ENCODE assay signal across 21 cellular contexts in the genomic region with DNA sequence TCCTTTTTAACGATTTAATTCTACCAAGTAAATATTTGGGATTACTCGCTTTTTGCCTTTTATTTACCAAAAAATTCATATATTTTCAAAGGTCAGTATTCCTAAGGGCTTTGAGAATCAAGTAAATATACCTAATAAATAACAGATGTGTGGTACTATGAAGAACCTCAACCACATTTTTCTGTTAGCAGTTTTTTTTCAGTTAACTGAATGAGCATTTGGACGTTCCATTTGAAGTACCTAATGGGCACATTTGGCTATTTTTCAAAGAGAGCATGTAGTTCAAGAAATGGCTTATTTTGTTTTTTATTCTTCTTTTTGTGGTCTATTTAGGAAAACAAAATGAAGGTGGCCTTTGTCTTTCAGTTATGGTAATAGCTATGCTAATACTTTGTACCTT.
DNase-seq lines count a peak whose midpoint lies in the region; ATAC-seq, FAIRE-seq and TF ChIP-seq lines count a peak whose summit lies in the region.
"Had no signal": no experiment of that assay in that cellular context is flagged by ENCODE, and none has a peak within 500 bp of the region (broad histone marks: within the 10 kb centered on the region; RNA-seq: fewer than 3 reads in every experiment).

No MANE protein-coding gene starts in this region.

- no peak overlapping the region for H3K14ac ChIP-seq in H9 (ENCODE audit: insufficient read depth, low read length)

- H3K79me1 ChIP-seq in H9 (ENCODE audit: insufficient read depth, low read depth, low read length, poor library complexity, severe bottlenecking), result no peaks in the 10 kb centered on the region

- H3K4me3 Mint-ChIP-seq in H9, result no peak overlapping the region
- H3K4me3 Mint-ChIP-seq: CD4-positive, alpha-beta memory T cell; T-helper 1 cell treated with Interleukin-12 subunit alpha and Interleukin-12 subunit beta and Interleukin-4 antibody, amounts not matched to agents 30 μg/mL and 1 μg/mL, for 36 hours had no signal

- H3K56ac ChIP-seq in H9 (ENCODE audit: insufficient read length, low read depth, low read length), result no peak overlapping the region

- H3K27ac ChIP-seq in parathyroid adenoma, result no peak overlapping the region
- H3K27ac ChIP-seq in H9 (ENCODE audit: insufficient read length, low read depth, low read length), result no peak overlapping the region
- H3K27ac ChIP-seq: BLaER1 had no signal

- peak; percentile 48 for FAIRE-seq in D721Med (lab: Jason Lieb, UNC)

- no peak overlapping the region for H3K4ac ChIP-seq in H9 (ENCODE audit: low read depth, low read length)

- H3K4me3 ChIP-seq in parathyroid adenoma (ENCODE audit: low read depth, low read length), result no peak overlapping the region
- H3K4me3 ChIP-seq: BLaER1 had no signal

- no peak overlapping the region for H2BK120ac ChIP-seq in H9 (ENCODE audit: low read depth, low read length, poor library complexity, severe bottlenecking)

- no peak overlapping the region for H2BK20ac ChIP-seq in H9 (ENCODE audit: low read depth, low read length, poor library complexity, severe bottlenecking)

- H2BK5ac ChIP-seq in H9 (ENCODE audit: insufficient read length, low read length), result no peak overlapping the region

- H3K27ac Mint-ChIP-seq in H9, result no peak overlapping the region
- H3K27ac Mint-ChIP-seq: T-helper 1 cell treated with Interleukin-12 subunit alpha and Interleukin-12 subunit beta and Interleukin-4 antibody, amounts not matched to agents 30 μg/mL and 1 μg/mL, for 36 hours had no signal

- no peaks in the 10 kb centered on the region for H3K36me3 Mint-ChIP-seq in H9 (ENCODE audit: insufficient read depth in 1 of 3, low read depth in 3 of 3)

- H3K23ac ChIP-seq in H9 (ENCODE audit: insufficient read length, low read depth, low read length), result no peak overlapping the region

- H3K27me3 ChIP-seq in parathyroid adenoma (ENCODE audit: control insufficient read depth, insufficient read depth, low read length) (no peaks in the 10 kb centered on the region), H9 (ENCODE audit: insufficient read depth, low read length) (no peaks in the 10 kb centered on the region)
- H3K27me3 ChIP-seq: BLaER1 had no signal

- DNase-seq in D721Med (ENCODE audit: insufficient read length, low spot score) (no peak), NCI-H446 treated with DMSO at 0.1 percent for 48 hours (lab: John Stamatoyannopoulos, UW) (peak; percentile 8), epidermal melanocyte (ENCODE audit: insufficient read length, low spot score) (peak; percentile 20), H9 (no peak), NCI-H2081 (lab: John Stamatoyannopoulos, UW) (no peak)
- DNase-seq: CD4-positive, alpha-beta memory T cell; DMS53; KG1; MV-4-11; NCI-H1694 treated with DMSO at 0.1 percent for 48 hours; NCI-H2107; NCI-H345; NCI-H526; PC-3; RPMI8226; SIG-M5 had no signal

- H4K5ac ChIP-seq in H9 (ENCODE audit: insufficient read length, low read depth, low read length), result no peak overlapping the region

- no peak for ATAC-seq in GM18861 (IDR thresholded peaks at IDR 0.05; ENCODE audit: unreplicated experiment)
- ATAC-seq: HCT116, PC-3 had no signal

- H2AFZ ChIP-seq in parathyroid adenoma, result no peak overlapping the region
- no peak overlapping the region for H2AFZ ChIP-seq in H9 (ENCODE audit: low read length)

- no peak overlapping the region for H3K4me2 ChIP-seq in parathyroid adenoma (ENCODE audit: low read length)
- H3K4me2 ChIP-seq in H9 (ENCODE audit: insufficient read depth, insufficient read length, low read length), result no peak overlapping the region
- H3K4me2 ChIP-seq: BLaER1 had no signal

- H3K79me2 ChIP-seq in parathyroid adenoma, result no peaks in the 10 kb centered on the region
- H3K79me2 ChIP-seq in H9 (ENCODE audit: insufficient read depth, low read length), result no peaks in the 10 kb centered on the region

- H3K27me3 Mint-ChIP-seq in H9 (ENCODE audit: low read depth), result no peaks in the 10 kb centered on the region
- H3K27me3 Mint-ChIP-seq: CD4-positive, alpha-beta memory T cell had no signal

- no peak overlapping the region for H3K18ac ChIP-seq in H9 (ENCODE audit: insufficient read length, low read depth, low read length)

- no peaks in the 10 kb centered on the region for H3K36me3 ChIP-seq in parathyroid adenoma (ENCODE audit: control insufficient read depth, insufficient read depth, low read length)
- H3K36me3 ChIP-seq: BLaER1 had no signal

- H3K4me1 ChIP-seq in parathyroid adenoma, result no peaks in the 10 kb centered on the region
- no peaks in the 10 kb centered on the region for H3K4me1 ChIP-seq in H9 (ENCODE audit: insufficient read depth, low read length)

- H4K8ac ChIP-seq in H9 (replicated peaks; ENCODE audit: insufficient read length, low read depth, low read length), result no peak overlapping the region

- H4K20me1 ChIP-seq in H9 (ENCODE audit: control insufficient read depth, insufficient read depth, insufficient read length), result no peaks in the 10 kb centered on the region
- H4K20me1 ChIP-seq: BLaER1 had no signal

- H3T11ph ChIP-seq in H9 (ENCODE audit: low read length), result no peak overlapping the region

- H3K23me2 ChIP-seq in H9 (ENCODE audit: insufficient read length, low read depth, low read length, poor library complexity, severe bottlenecking), result no peaks in the 10 kb centered on the region

- H2AK5ac ChIP-seq in H9 (ENCODE audit: insufficient read length, low read length), result no peak overlapping the region

- H3K4me1 Mint-ChIP-seq in H9, result peaks cover 11 to 13% of the 10 kb centered on the region in 2 experiments
- H3K4me1 Mint-ChIP-seq: CD4-positive, alpha-beta memory T cell had no signal

- H4K91ac ChIP-seq in H9 (ENCODE audit: insufficient read length, low read depth, low read length), result no peak overlapping the region

- no CpG with 5 or more reads among the region's 3 CpGs for WGBS in H9 (ENCODE audit: extremely low coverage, insufficient read length, low lambda C conversion rate)

- H2BK12ac ChIP-seq in H9 (ENCODE audit: insufficient read length, low read depth, low read length), result no peak overlapping the region

- H3K9ac ChIP-seq in parathyroid adenoma (peak overlapping the region; percentile 11), H9 (ENCODE audit: extremely low read depth, insufficient read length, low read length) (no peak overlapping the region)
- H3K9ac ChIP-seq: BLaER1 had no signal

- H3K9me3 ChIP-seq in parathyroid adenoma (ENCODE audit: control insufficient read depth, low read length) (no peaks in the 10 kb centered on the region), H9 (ENCODE audit: control insufficient read depth, low read depth, low read length) (no peaks in the 10 kb centered on the region)
- H3K9me3 ChIP-seq: BLaER1 had no signal

- no peak overlapping the region for H2BK15ac ChIP-seq in H9 (ENCODE audit: low read depth, low read length)

- no peak for TF ChIP-seq CTCF in D721Med (IDR thresholded peaks at IDR 0.05; ENCODE audit: insufficient read depth, missing control alignments)
- TF ChIP-seq CTCF in parathyroid adenoma (IDR thresholded peaks at IDR 0.05), result no peak
- no peak for TF ChIP-seq CTCF in H9 (conservative IDR thresholded peaks at IDR 0.05)

- no peaks in the 10 kb centered on the region for H3K9me3 Mint-ChIP-seq in H9
- H3K9me3 Mint-ChIP-seq: CD4-positive, alpha-beta memory T cell; T-helper 1 cell treated with Interleukin-12 subunit alpha and Interleukin-12 subunit beta and Interleukin-4 antibody, amounts not matched to agents 30 μg/mL and 1 μg/mL, for 36 hours had no signal

Comparison
In these comparisons a context has a peak if more than half of its experiments do, and no peak if none do; other contexts are left out.
1. DNase-seq: peak in NCI-H446 treated with DMSO at 0.1 percent for 48 hours (single experiment) and epidermal melanocyte (single experiment); none in D721Med (single experiment), H9 (single experiment) and NCI-H2081 (0 of 2).